In the genomic region with DNA sequence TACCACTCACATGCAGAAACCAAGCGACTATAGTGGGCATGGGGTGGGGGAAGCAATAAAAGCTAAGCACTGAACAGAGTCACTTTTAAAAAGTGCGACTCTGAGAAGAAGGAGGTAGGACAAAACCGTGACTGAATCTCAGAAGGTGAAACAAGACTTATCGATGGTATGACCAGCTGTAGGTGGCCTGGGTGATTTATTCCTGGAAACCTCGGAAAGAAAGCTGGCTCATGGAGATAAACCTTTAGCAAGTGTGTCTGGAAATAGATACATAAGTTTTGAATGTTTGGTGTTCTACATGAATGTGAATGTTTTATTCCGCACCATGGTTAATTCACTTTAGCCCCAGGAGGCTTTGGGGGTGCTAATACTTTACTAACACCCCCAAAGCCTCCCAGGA, we compare ENCODE assay signal across 38 cellular contexts. TPM values are rescaled to one million over a fixed set of nuclear protein-coding genes. Genes with fewer than 3 reads are reported as not detected.
"Had no signal": no experiment of that assay in that cellular context is flagged by ENCODE, and none has a peak within 500 bp of the region (broad histone marks: within the 10 kb centered on the region; RNA-seq: fewer than 3 reads in every experiment).

No MANE protein-coding gene starts in this region.

- DNase-seq: Karpas-422, Kasumi-1, MG63, MM.1S, MV-4-11, NCI-H1048, NCI-H1092, NCI-H1092 treated with DMSO at 0.1 percent for 48 hours, NCI-H1105, NCI-H1105 treated with DMSO at 0.1 percent for 48 hours, NCI-H1417, NCI-H1417 treated with DMSO at 0.1 percent for 48 hours, NCI-H1436, NCI-H1436 treated with DMSO at 0.1 percent for 48 hours, NCI-H146, NCI-H1694, NCI-H1694 treated with DMSO at 0.1 percent for 48 hours, NCI-H187, NCI-H187 treated with DMSO at 0.1 percent for 48 hours, NCI-H1930, NCI-H2029, NCI-H2029 treated with DMSO at 0.1 percent for 48 hours, NCI-H2081, NCI-H2081 treated with DMSO at 0.1 percent for 48 hours, NCI-H2107, NCI-H2171, NCI-H2171 treated with DMSO at 0.1 percent for 48 hours, NCI-H2227 treated with DMSO at 0.1 percent for 48 hours, NCI-H226, NCI-H345, NCI-H446, NCI-H446 treated with DMSO at 0.1 percent for 48 hours, NCI-H510A, NCI-H510A treated with DMSO at 0.1 percent for 48 hours had no signal

- H3K9me3 ChIP-seq: MG63 had no signal

- H3K27me3 ChIP-seq: MG63 had no signal

- H3K4me3 ChIP-seq: MG63 had no signal

- H3K36me3 ChIP-seq: MG63 had no signal

RNA-seq across cellular contexts. Expression of gene BANF2, which starts 43.9 kb away (rescaled TPM):
- total RNA-seq: LHCN-M2, M059J, MCF 10A, NCI-H460 had no signal
